26 cellular contexts compared by ENCODE assay signal in genomic region chr17:13398853-13399252, GRCh38.
"Had no signal": no experiment of that assay in that cellular context is flagged by ENCODE, and none has a peak within 500 bp of the region (broad histone marks: within the 10 kb centered on the region; RNA-seq: fewer than 3 reads in every experiment).

No MANE protein-coding gene starts in this region.

- H3K36me3 Mint-ChIP-seq: naive thymus-derived CD8-positive, alpha-beta T cell; stimulated activated memory B cell treated with anti-CD40 and anti-IgM and Interleukin-4, amounts not matched to agents 10 μg/mL and 1 μg/mL and 100 μg/mL, for 72 hours had no signal

- H3K9me3 Mint-ChIP-seq: nephron progenitor cell; stimulated activated memory B cell treated with anti-CD40 and anti-IgM and Interleukin-4, amounts not matched to agents 10 μg/mL and 1 μg/mL and 100 μg/mL, for 72 hours had no signal

- DNase-seq: heart right ventricle; islet precursor cell; lower lobe of right lung; mammary epithelial cell; mesenchymal stem cell; naive thymus-derived CD8-positive, alpha-beta T cell; nephron progenitor cell; nucleus accumbens; pancreas; posterior cingulate gyrus; stimulated activated CD4-positive, alpha-beta T cell treated with anti-CD3 and anti-CD28 coated beads, Interleukin-12 subunit alpha, Interleukin-12 subunit beta, amount 100 ng/mL, for 4 hours; stimulated activated CD4-positive, alpha-beta T cell treated with anti-CD3 and anti-CD28 coated beads, Interleukin-15, amount 100 ng/mL, for 24 hours; stimulated activated CD4-positive, alpha-beta T cell treated with anti-CD3 and anti-CD28 coated beads, Interleukin-2, amount 100 ng/mL, for 24 hours; stimulated activated CD4-positive, alpha-beta T cell treated with anti-CD3 and anti-CD28 coated beads, Interleukin-4, amount 100 ng/mL, for 24 hours; stimulated activated naive CD4-positive, alpha-beta T cell treated with Interleukin-2 at 50 U/mL for 16 hours; stimulated activated naive CD8-positive, alpha-beta T cell treated with anti-CD3 and anti-CD28 coated beads, Interleukin-15, amount 100 ng/mL, for 72 hours; substantia nigra; upper lobe of left lung had no signal

- H3K27ac ChIP-seq: heart right ventricle, hepatocyte, lower lobe of right lung, pancreas, prostate gland, skin epidermis, tibial nerve, upper lobe of left lung, vagina had no signal

- H3K4me2 ChIP-seq: hepatocyte had no signal

- H3K27ac Mint-ChIP-seq: naive thymus-derived CD8-positive, alpha-beta T cell; nephron progenitor cell; stimulated activated memory B cell treated with anti-CD40 and anti-IgM and Interleukin-4, amounts not matched to agents 10 μg/mL and 1 μg/mL and 100 μg/mL, for 72 hours; stimulated activated naive CD8-positive, alpha-beta T cell treated with anti-CD3 and anti-CD28 coated beads, Interleukin-15, amount 100 ng/mL, for 72 hours had no signal

- H3K4me1 Mint-ChIP-seq: stimulated activated memory B cell treated with anti-CD40 and anti-IgM and Interleukin-4, amounts not matched to agents 10 μg/mL and 1 μg/mL and 100 μg/mL, for 72 hours; stimulated activated naive CD8-positive, alpha-beta T cell treated with anti-CD3 and anti-CD28 coated beads, Interleukin-15, amount 100 ng/mL, for 72 hours had no signal

- H3K9me3 ChIP-seq: heart right ventricle, lower lobe of right lung, pancreas, prostate gland, tibial nerve, upper lobe of left lung, vagina had no signal

- H3K27me3 ChIP-seq: heart right ventricle, hepatocyte, pancreas, tibial nerve, upper lobe of left lung, vagina had no signal

- H3K27me3 Mint-ChIP-seq: stimulated activated memory B cell treated with anti-CD40 and anti-IgM and Interleukin-4, amounts not matched to agents 10 μg/mL and 1 μg/mL and 100 μg/mL, for 72 hours had no signal

- H3K4me1 ChIP-seq: pancreas, prostate gland, upper lobe of left lung, vagina had no signal

- H3K79me2 ChIP-seq: hepatocyte had no signal

- ATAC-seq: left lobe of liver; lower lobe of right lung; naive thymus-derived CD8-positive, alpha-beta T cell; pancreas; sciatic nerve; stimulated activated memory B cell treated with anti-CD40 and anti-IgM and Interleukin-4, amounts not matched to agents 10 μg/mL and 1 μg/mL and 100 μg/mL, for 72 hours; stimulated activated naive CD8-positive, alpha-beta T cell treated with anti-CD3 and anti-CD28 coated beads, Interleukin-15, amount 100 ng/mL, for 72 hours had no signal

- H3K4me3 ChIP-seq: heart right ventricle, hepatocyte, lower lobe of right lung, pancreas, prostate gland, skin epidermis, tibial nerve, upper lobe of left lung, vagina had no signal

- H3K4me3 Mint-ChIP-seq: naive thymus-derived CD8-positive, alpha-beta T cell; nephron progenitor cell; stimulated activated memory B cell treated with anti-CD40 and anti-IgM and Interleukin-4, amounts not matched to agents 10 μg/mL and 1 μg/mL and 100 μg/mL, for 72 hours; stimulated activated naive CD8-positive, alpha-beta T cell treated with anti-CD3 and anti-CD28 coated beads, Interleukin-15, amount 100 ng/mL, for 72 hours had no signal

- H3K36me3 ChIP-seq: heart right ventricle, lower lobe of right lung, pancreas, prostate gland, tibial nerve, upper lobe of left lung, vagina had no signal

- H2AFZ ChIP-seq: hepatocyte had no signal
